9 cellular contexts compared by ENCODE assay signal in genomic region chr2:68607837-68608236, GRCh38. TPM values are rescaled to one million over a fixed set of nuclear protein-coding genes. Genes with fewer than 3 reads are reported as not detected.
"Had no signal": no experiment of that assay in that cellular context is flagged by ENCODE, and none has a peak within 500 bp of the region (broad histone marks: within the 10 kb centered on the region; RNA-seq: fewer than 3 reads in every experiment).

No MANE protein-coding gene starts in this region.

- DNase-seq: GM23248, GOT3, H7, H9, HCEC 1CT, HFFc6 had no signal

- H3K9me3 Mint-ChIP-seq: HFFc6 had no signal

- ATAC-seq: GM23338, HCT116 had no signal

- H3K4me3 Mint-ChIP-seq: GM23338, H9, HFFc6 had no signal

- H3K27ac Mint-ChIP-seq: GM23338, H9, HFFc6 had no signal

RNA-seq across cellular contexts. Expression of gene PROKR1, which starts 35.5 kb away (rescaled TPM):
- total RNA-seq: H4, HFFc6 had no signal
- polyA plus RNA-seq: GM23248 had no signal
